14 cellular contexts compared by ENCODE assay signal in the genomic region with DNA sequence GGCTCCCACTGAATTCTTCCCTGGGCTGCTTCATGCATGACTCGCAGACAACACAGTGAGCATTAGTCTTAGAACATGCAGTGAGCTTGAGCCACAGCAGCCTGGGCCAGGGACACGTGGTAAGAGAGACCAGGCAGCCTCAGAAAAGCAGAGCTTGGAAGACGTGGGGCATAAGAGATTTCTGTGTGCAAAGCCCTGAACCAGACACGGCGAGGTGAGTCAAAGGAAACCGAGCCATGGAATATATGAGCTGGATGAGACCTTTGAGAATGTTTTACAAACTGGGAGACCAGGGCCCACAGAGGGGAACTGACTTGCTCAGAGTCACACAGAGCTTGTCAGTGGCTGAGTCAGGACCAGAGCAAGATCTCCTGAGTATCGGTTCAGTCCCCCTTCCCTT. TPM values are rescaled to one million over a fixed set of nuclear protein-coding genes. Genes with fewer than 3 reads are reported as not detected.
DNase-seq lines count a peak whose midpoint lies in the region; ATAC-seq and TF ChIP-seq lines count a peak whose summit lies in the region.
"Had no signal": no experiment of that assay in that cellular context is flagged by ENCODE, and none has a peak within 500 bp of the region (broad histone marks: within the 10 kb centered on the region; RNA-seq: fewer than 3 reads in every experiment).

No MANE protein-coding gene starts in this region.

- H3K36me3 Mint-ChIP-seq in MCF 10A (ENCODE audit: insufficient read depth, unreplicated experiment) (no peaks in the 10 kb centered on the region), mesothelial cell of epicardium (peaks cover 2% of the 10 kb centered on the region)
- H3K36me3 Mint-ChIP-seq: activated naive CD4-positive, alpha-beta T cell treated with anti-CD3 and anti-CD28 coated beads, Interleukin-2, amount 50 U/mL, for 24 hours had no signal

- no peak for TF ChIP-seq CTCF in breast epithelium (IDR thresholded peaks at IDR 0.05)
- no peak for TF ChIP-seq CTCF in MCF 10A (IDR thresholded peaks at IDR 0.05; ENCODE audit: unreplicated experiment)
- TF ChIP-seq CTCF in coronary artery (IDR thresholded peaks at IDR 0.05): no peak
- no peak for TF ChIP-seq CTCF in mesothelial cell of epicardium (IDR thresholded peaks at IDR 0.05; ENCODE audit: unreplicated experiment)

- no TSS peak for BruUV-seq in MCF 10A (replicated peaks; lab: Mats Ljungman, UMichigan)

- H3K27me3 ChIP-seq in breast epithelium: no peaks in the 10 kb centered on the region

- TF ChIP-seq POLR2A in breast epithelium (IDR thresholded peaks at IDR 0.05): no peak

- H3K4me1 Mint-ChIP-seq in MCF 10A (ENCODE audit: insufficient read depth, unreplicated experiment) (no peaks in the 10 kb centered on the region), mesothelial cell of epicardium (peaks cover 53% of the 10 kb centered on the region)
- H3K4me1 Mint-ChIP-seq: activated naive CD4-positive, alpha-beta T cell treated with anti-CD3 and anti-CD28 coated beads, Interleukin-2, amount 50 U/mL, for 24 hours had no signal

- peaks cover 3% of the 10 kb centered on the region for H3K9me3 Mint-ChIP-seq in MCF 10A (ENCODE audit: unreplicated experiment)
- peaks cover 7% of the 10 kb centered on the region for H3K9me3 Mint-ChIP-seq in mesothelial cell of epicardium
- H3K9me3 Mint-ChIP-seq: activated naive CD4-positive, alpha-beta T cell treated with anti-CD3 and anti-CD28 coated beads, Interleukin-2, amount 50 U/mL, for 24 hours had no signal

- H3K4me1 ChIP-seq in breast epithelium: no peaks in the 10 kb centered on the region

- H3K27ac Mint-ChIP-seq in MCF 10A (ENCODE audit: low read depth, unreplicated experiment) (no peak overlapping the region), mesothelial cell of epicardium (peak overlapping the region; percentile 17)
- H3K27ac Mint-ChIP-seq: activated naive CD4-positive, alpha-beta T cell treated with anti-CD3 and anti-CD28 coated beads, Interleukin-2, amount 50 U/mL, for 24 hours had no signal

- H3K9me3 ChIP-seq in breast epithelium: no peaks in the 10 kb centered on the region

- H3K27me3 Mint-ChIP-seq in MCF 10A (ENCODE audit: insufficient read depth, unreplicated experiment) (peaks cover 47% of the 10 kb centered on the region), mesothelial cell of epicardium (ENCODE audit: low read depth) (peaks cover 10% of the 10 kb centered on the region)
- H3K27me3 Mint-ChIP-seq: activated naive CD4-positive, alpha-beta T cell treated with anti-CD3 and anti-CD28 coated beads, Interleukin-2, amount 50 U/mL, for 24 hours had no signal

- H3K4me3 Mint-ChIP-seq in MCF 10A (ENCODE audit: unreplicated experiment): no peak overlapping the region
- H3K4me3 Mint-ChIP-seq in mesothelial cell of epicardium: no peak overlapping the region
- H3K4me3 Mint-ChIP-seq: activated naive CD4-positive, alpha-beta T cell treated with anti-CD3 and anti-CD28 coated beads, Interleukin-2, amount 50 U/mL, for 24 hours had no signal

- POLR2A ChIA-PET in MCF 10A (lab: Yijun Ruan, JAX): no interaction called here

- no peaks in the 10 kb centered on the region for H3K36me3 ChIP-seq in breast epithelium

- CTCF ChIA-PET in MCF 10A (lab: Yijun Ruan, JAX): interaction anchor here (0.9 to 1.5 kb wide), 2 partner anchors 16 to 68 kb away, joined by 3 to 4 read pairs; no protein-coding TSS in a partner anchor

- peak; percentile 13 to 27 for DNase-seq in breast epithelium (ENCODE audit: low spot score in 2 of 2)
- DNase-seq in MCF 10A (ENCODE audit: unreplicated experiment): no peak
- peak; percentile 59 for DNase-seq in coronary artery (ENCODE audit: low spot score)
- DNase-seq in mesothelial cell of epicardium (ENCODE audit: low spot score in 2 of 2, unreplicated experiment in 2 of 2): peak in 1 of 2 experiments; percentile 28
- peak; percentile 14 for DNase-seq in stromal cell of bone marrow (ENCODE audit: low read depth)
- DNase-seq in NCI-H510A (lab: John Stamatoyannopoulos, UW): no peak
- no peak for DNase-seq in NCI-H2081 (lab: John Stamatoyannopoulos, UW)
- DNase-seq in left lobe of liver (ENCODE audit: low spot score): no peak
- DNase-seq: NCI-H1092, NCI-H69, SIG-M5, trophoblast cell had no signal

- H3K4me3 ChIP-seq in breast epithelium (no peak overlapping the region), coronary artery (no peak overlapping the region)

- H3K27ac ChIP-seq in breast epithelium: peak overlapping the region in 1 of 2 donors; percentile 57
- no peak overlapping the region for H3K27ac ChIP-seq in coronary artery
- H3K27ac ChIP-seq: C4-2B had no signal

- ATAC-seq in left lobe of liver: no peak

- intact Hi-C loops in breast epithelium (cut with DNase I; ENCODE audit: low total_unique reads) (no loop called here), MCF 10A (cut with micrococcal nuclease) (no loop called here)

RNA-seq across cellular contexts. Expression of gene FXYD6, which starts 8.5 kb away (rescaled TPM):
- total RNA-seq in breast epithelium (10 to 100 TPM; 16.0 to 25.0 (median 20.3) TPM), MCF 10A (2022) (not detected in 2 replicates), mesothelial cell of epicardium (114 to 125 TPM (median 116 TPM) in 3 replicates), left lobe of liver (10.4 TPM)

RNA-seq across cellular contexts. Expression of gene TMPRSS13, which starts 44.2 kb away (rescaled TPM):
- total RNA-seq in breast epithelium (10 to 100 TPM in 2 of 3 donors, under 1 TPM in 1; 0.32 to 34.0 (median 12.5) TPM), MCF 10A (2022) (not detected in 2 replicates), mesothelial cell of epicardium (10.4 to 11.3 TPM (median 10.9 TPM) in 3 replicates), left lobe of liver (0.15 TPM)

Comparison
In these comparisons a context has a peak if more than half of its experiments do, and no peak if none do; other contexts are left out.
1. DNase-seq: peak in breast epithelium (2 of 2), coronary artery (single experiment) and stromal cell of bone marrow (single experiment); none in MCF 10A (single experiment), NCI-H510A (single experiment), NCI-H2081 (0 of 2) and left lobe of liver (single experiment).
2. RNA of gene FXYD6, which starts 8.5 kb away (total RNA-seq): 114 to 125 TPM in mesothelial cell of epicardium, 16.0 to 25.0 TPM in breast epithelium and 10.4 TPM in left lobe of liver (single experiment); not detected in MCF 10A; every median in the first group is over 10 times any median in the second.